22 cellular contexts compared by ENCODE assay signal in genomic region chr4:20319785-20320184, GRCh38.
"Had no signal": no experiment of that assay in that cellular context is flagged by ENCODE, and none has a peak within 500 bp of the region (broad histone marks: within the 10 kb centered on the region; RNA-seq: fewer than 3 reads in every experiment).

No MANE protein-coding gene starts in this region.

- H3K9me3 ChIP-seq: esophagus squamous epithelium, left ventricle myocardium inferior, mucosa of descending colon, neutrophil, transverse colon, uterus had no signal

- H3K27ac ChIP-seq: brain microvascular endothelial cell, esophagus squamous epithelium, left ventricle myocardium inferior, neutrophil, SK-N-MC, transverse colon, uterus had no signal

- H3K4me1 Mint-ChIP-seq: activated B cell treated with CpG ODN at 0.5 μM for 24 hours; activated naive CD8-positive, alpha-beta T cell treated with anti-CD3 and anti-CD28 coated beads, Interleukin-2, amount 10 ng/mL, durations not matched to agents 7 days and 5 days; naive B cell had no signal

- H3K27me3 Mint-ChIP-seq: activated B cell treated with CpG ODN at 0.5 μM for 24 hours; activated naive CD8-positive, alpha-beta T cell treated with anti-CD3 and anti-CD28 coated beads, Interleukin-2, amount 10 ng/mL, durations not matched to agents 7 days and 5 days; activated T-cell treated with anti-CD3 and anti-CD28 coated beads, Interleukin-2, amount 50 U/mL, for 24 hours; naive B cell had no signal

- H3K27me3 ChIP-seq: brain microvascular endothelial cell, esophagus squamous epithelium, neutrophil, transverse colon, uterus had no signal

- H3K4me3 ChIP-seq: esophagus squamous epithelium, left ventricle myocardium inferior, mucosa of descending colon, SK-N-MC, transverse colon, uterus had no signal

- H3K9me3 Mint-ChIP-seq: activated B cell treated with CpG ODN at 0.5 μM for 24 hours; activated T-cell treated with anti-CD3 and anti-CD28 coated beads, Interleukin-2, amount 50 U/mL, for 24 hours; activated T-helper 2 cell treated with anti-CD3 and anti-CD28 coated beads, Interferon-gamma antibody, Interleukin-2, Interleukin-4, amounts not matched to agents 10 μg/mL and 5 μg/mL and 100 μg/mL, durations not matched to agents 14 hours and 24 hours and 36 hours; naive B cell had no signal

- DNase-seq: activated B cell treated with CpG ODN at 0.5 μM for 24 hours; activated CD4-positive, alpha-beta T cell treated with anti-CD3 and anti-CD28 coated beads for 48 hours; activated CD8-positive, alpha-beta T cell treated with anti-CD3 and anti-CD28 coated beads, Interleukin-2, amount 10 ng/mL, durations not matched to agents 7 days and 5 days; activated naive CD4-positive, alpha-beta T cell treated with Interleukin-2 at 50 U/mL for 16 hours; activated naive CD8-positive, alpha-beta T cell treated with anti-CD3 and anti-CD28 coated beads, Interleukin-2, amount 10 ng/mL, durations not matched to agents 7 days and 5 days; activated T-cell treated with anti-CD3 and anti-CD28 coated beads, Interleukin-2, amount 50 U/mL, for 24 hours; brain microvascular endothelial cell; cerebellar nuclear complex; effector CD8-positive, alpha-beta T cell; esophagus squamous epithelium; foreskin fibroblast; left ventricle myocardium inferior; mammary epithelial cell; mucosa of descending colon; naive B cell; retina; stimulated activated naive CD4-positive, alpha-beta T cell; transverse colon; uterus had no signal

- H3K4me1 ChIP-seq: left ventricle myocardium inferior, transverse colon had no signal

- H3K27ac Mint-ChIP-seq: activated B cell treated with CpG ODN at 0.5 μM for 24 hours; activated CD8-positive, alpha-beta T cell treated with anti-CD3 and anti-CD28 coated beads, Interleukin-2, amount 10 ng/mL, durations not matched to agents 7 days and 5 days; activated naive CD8-positive, alpha-beta T cell treated with anti-CD3 and anti-CD28 coated beads, Interleukin-2, amount 10 ng/mL, durations not matched to agents 7 days and 5 days; activated T-cell treated with anti-CD3 and anti-CD28 coated beads, Interleukin-2, amount 50 U/mL, for 24 hours; activated T-helper 2 cell treated with anti-CD3 and anti-CD28 coated beads, Interferon-gamma antibody, Interleukin-2, Interleukin-4, amounts not matched to agents 10 μg/mL and 5 μg/mL and 100 μg/mL, durations not matched to agents 14 hours and 24 hours and 36 hours; naive B cell had no signal

- ATAC-seq: activated CD8-positive, alpha-beta T cell treated with anti-CD3 and anti-CD28 coated beads, Interleukin-2, amount 10 ng/mL, durations not matched to agents 7 days and 5 days; mucosa of descending colon had no signal

- H3K36me3 Mint-ChIP-seq: activated naive CD8-positive, alpha-beta T cell treated with anti-CD3 and anti-CD28 coated beads, Interleukin-2, amount 10 ng/mL, durations not matched to agents 7 days and 5 days; naive B cell had no signal

- H3K4me3 Mint-ChIP-seq: activated B cell treated with CpG ODN at 0.5 μM for 24 hours; activated CD8-positive, alpha-beta T cell treated with anti-CD3 and anti-CD28 coated beads, Interleukin-2, amount 10 ng/mL, durations not matched to agents 7 days and 5 days; activated naive CD8-positive, alpha-beta T cell treated with anti-CD3 and anti-CD28 coated beads, Interleukin-2, amount 10 ng/mL, durations not matched to agents 7 days and 5 days; activated T-cell treated with anti-CD3 and anti-CD28 coated beads, Interleukin-2, amount 50 U/mL, for 24 hours; naive B cell had no signal

- H3K36me3 ChIP-seq: brain microvascular endothelial cell, esophagus squamous epithelium, left ventricle myocardium inferior, neutrophil, transverse colon, uterus had no signal
